In genomic region chr7:73578342-73579124, GRCh38 we compare ENCODE assay signal across 1 cellular context.
TF ChIP-seq lines count a peak whose summit lies in the region.

Gene TBL2 (minus strand): TSS chr7:73578579. CDS start chr7:73578549, 30 bp downstream.

TF ChIP-seq in HepG2, 621 proteins besides CTCF, POLR2A, EP300 and RAD21 (continued from another document and continues in another):
- TF ChIP-seq, protein P1, sequence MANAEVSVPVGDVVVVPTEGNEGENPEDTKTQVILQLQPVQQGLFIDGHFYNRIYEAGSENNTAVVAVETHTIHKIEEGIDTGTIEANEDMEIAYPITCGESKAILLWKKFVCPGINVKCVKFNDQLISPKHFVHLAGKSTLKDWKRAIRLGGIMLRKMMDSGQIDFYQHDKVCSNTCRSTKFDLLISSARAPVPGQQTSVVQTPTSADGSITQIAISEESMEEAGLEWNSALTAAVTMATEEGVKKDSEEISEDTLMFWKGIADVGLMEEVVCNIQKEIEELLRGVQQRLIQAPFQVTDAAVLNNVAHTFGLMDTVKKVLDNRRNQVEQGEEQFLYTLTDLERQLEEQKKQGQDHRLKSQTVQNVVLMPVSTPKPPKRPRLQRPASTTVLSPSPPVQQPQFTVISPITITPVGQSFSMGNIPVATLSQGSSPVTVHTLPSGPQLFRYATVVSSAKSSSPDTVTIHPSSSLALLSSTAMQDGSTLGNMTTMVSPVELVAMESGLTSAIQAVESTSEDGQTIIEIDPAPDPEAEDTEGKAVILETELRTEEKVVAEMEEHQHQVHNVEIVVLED (CRISPR knock-in tag; IDR thresholded peaks at IDR 0.05; ENCODE audit: borderline replicate concordance) = peak; percentile 91
- TF ChIP-seq, protein P2, sequence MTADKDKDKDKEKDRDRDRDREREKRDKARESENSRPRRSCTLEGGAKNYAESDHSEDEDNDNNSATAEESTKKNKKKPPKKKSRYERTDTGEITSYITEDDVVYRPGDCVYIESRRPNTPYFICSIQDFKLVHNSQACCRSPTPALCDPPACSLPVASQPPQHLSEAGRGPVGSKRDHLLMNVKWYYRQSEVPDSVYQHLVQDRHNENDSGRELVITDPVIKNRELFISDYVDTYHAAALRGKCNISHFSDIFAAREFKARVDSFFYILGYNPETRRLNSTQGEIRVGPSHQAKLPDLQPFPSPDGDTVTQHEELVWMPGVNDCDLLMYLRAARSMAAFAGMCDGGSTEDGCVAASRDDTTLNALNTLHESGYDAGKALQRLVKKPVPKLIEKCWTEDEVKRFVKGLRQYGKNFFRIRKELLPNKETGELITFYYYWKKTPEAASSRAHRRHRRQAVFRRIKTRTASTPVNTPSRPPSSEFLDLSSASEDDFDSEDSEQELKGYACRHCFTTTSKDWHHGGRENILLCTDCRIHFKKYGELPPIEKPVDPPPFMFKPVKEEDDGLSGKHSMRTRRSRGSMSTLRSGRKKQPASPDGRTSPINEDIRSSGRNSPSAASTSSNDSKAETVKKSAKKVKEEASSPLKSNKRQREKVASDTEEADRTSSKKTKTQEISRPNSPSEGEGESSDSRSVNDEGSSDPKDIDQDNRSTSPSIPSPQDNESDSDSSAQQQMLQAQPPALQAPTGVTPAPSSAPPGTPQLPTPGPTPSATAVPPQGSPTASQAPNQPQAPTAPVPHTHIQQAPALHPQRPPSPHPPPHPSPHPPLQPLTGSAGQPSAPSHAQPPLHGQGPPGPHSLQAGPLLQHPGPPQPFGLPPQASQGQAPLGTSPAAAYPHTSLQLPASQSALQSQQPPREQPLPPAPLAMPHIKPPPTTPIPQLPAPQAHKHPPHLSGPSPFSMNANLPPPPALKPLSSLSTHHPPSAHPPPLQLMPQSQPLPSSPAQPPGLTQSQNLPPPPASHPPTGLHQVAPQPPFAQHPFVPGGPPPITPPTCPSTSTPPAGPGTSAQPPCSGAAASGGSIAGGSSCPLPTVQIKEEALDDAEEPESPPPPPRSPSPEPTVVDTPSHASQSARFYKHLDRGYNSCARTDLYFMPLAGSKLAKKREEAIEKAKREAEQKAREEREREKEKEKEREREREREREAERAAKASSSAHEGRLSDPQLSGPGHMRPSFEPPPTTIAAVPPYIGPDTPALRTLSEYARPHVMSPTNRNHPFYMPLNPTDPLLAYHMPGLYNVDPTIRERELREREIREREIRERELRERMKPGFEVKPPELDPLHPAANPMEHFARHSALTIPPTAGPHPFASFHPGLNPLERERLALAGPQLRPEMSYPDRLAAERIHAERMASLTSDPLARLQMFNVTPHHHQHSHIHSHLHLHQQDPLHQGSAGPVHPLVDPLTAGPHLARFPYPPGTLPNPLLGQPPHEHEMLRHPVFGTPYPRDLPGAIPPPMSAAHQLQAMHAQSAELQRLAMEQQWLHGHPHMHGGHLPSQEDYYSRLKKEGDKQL (CRISPR knock-in tag; IDR thresholded peaks at IDR 0.05; ENCODE audit: low read depth) = no peak
- TF ChIP-seq, protein P3, sequence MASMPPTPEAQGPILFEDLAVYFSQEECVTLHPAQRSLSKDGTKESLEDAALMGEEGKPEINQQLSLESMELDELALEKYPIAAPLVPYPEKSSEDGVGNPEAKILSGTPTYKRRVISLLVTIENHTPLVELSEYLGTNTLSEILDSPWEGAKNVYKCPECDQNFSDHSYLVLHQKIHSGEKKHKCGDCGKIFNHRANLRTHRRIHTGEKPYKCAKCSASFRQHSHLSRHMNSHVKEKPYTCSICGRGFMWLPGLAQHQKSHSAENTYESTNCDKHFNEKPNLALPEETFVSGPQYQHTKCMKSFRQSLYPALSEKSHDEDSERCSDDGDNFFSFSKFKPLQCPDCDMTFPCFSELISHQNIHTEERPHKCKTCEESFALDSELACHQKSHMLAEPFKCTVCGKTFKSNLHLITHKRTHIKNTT (CRISPR knock-in tag; IDR thresholded peaks at IDR 0.05) = no peak
- TF ChIP-seq HNRNPUL1 (IDR thresholded peaks at IDR 0.05; ENCODE audit: low read depth, low read length) (no peak), ZNF274 (CRISPR knock-in tag; IDR thresholded peaks at IDR 0.05) (no peak), ZNF747 (CRISPR knock-in tag; IDR thresholded peaks at IDR 0.05; ENCODE audit: borderline replicate concordance) (no peak), SIN3A (IDR thresholded peaks at IDR 0.05; ENCODE audit: borderline replicate concordance, low read depth, low read length) (peak; percentile 49; the same call in 1 of the 2 replicates), AGO1 (IDR thresholded peaks at IDR 0.05; ENCODE audit: low read depth, low read length, poor library complexity, severe bottlenecking) (no peak), UBTF (CRISPR knock-in tag; IDR thresholded peaks at IDR 0.05) (peak; percentile 74; the same call in 1 of the 2 replicates), ZNF251 (CRISPR knock-in tag; IDR thresholded peaks at IDR 0.05) (no peak), KDM5A (IDR thresholded peaks at IDR 0.05; ENCODE audit: borderline replicate concordance, low read length) (no peak; the same call in 1 of the 2 replicates), ZNF383 (CRISPR knock-in tag; IDR thresholded peaks at IDR 0.05; ENCODE audit: borderline replicate concordance) (no peak), KLF16 (CRISPR knock-in tag; IDR thresholded peaks at IDR 0.05) (no peak), ZUFSP (CRISPR knock-in tag; IDR thresholded peaks at IDR 0.05; ENCODE audit: borderline replicate concordance) (no peak), XRCC5 (optimal IDR thresholded peaks at IDR 0.05; ENCODE audit: low read length) (no peak), ATF7-NPFF (CRISPR knock-in tag; IDR thresholded peaks at IDR 0.05; ENCODE audit: low read depth) (0 out of 2 replicates have a peak, but pooled peaks have one; percentile 47), DNMT3B (CRISPR knock-in tag; conservative IDR thresholded peaks at IDR 0.05) (no peak), KLF6 (CRISPR knock-in tag; IDR thresholded peaks at IDR 0.05) (no peak), POGK (CRISPR knock-in tag; conservative IDR thresholded peaks at IDR 0.05) (peak; percentile 45), ERF (CRISPR knock-in tag; IDR thresholded peaks at IDR 0.05) (peak; percentile 20; the same call in 1 of the 2 replicates), JUN (CRISPR knock-in tag; IDR thresholded peaks at IDR 0.05) (no peak), TEAD3 (CRISPR knock-in tag; optimal IDR thresholded peaks at IDR 0.05; ENCODE audit: borderline replicate concordance) (no peak), ZNF253 (CRISPR knock-in tag; IDR thresholded peaks at IDR 0.05; ENCODE audit: borderline replicate concordance) (no peak), NR2F6 (IDR thresholded peaks at IDR 0.05) (no peak), NR2F6 (CRISPR knock-in tag; IDR thresholded peaks at IDR 0.05) (no peak; the same call in 1 of the 2 replicates), REL (CRISPR knock-in tag; conservative IDR thresholded peaks at IDR 0.05) (no peak), ZBTB40 (IDR thresholded peaks at IDR 0.05) (no peak), ZBTB40 (CRISPR knock-in tag; IDR thresholded peaks at IDR 0.05) (no peak), MAFG (CRISPR knock-in tag; IDR thresholded peaks at IDR 0.05) (no peak), NFATC3 (CRISPR knock-in tag; IDR thresholded peaks at IDR 0.05) (no peak), ELK4 (CRISPR knock-in tag; IDR thresholded peaks at IDR 0.05; ENCODE audit: borderline replicate concordance) (no peak)
